ENCODE assay signal across 14 cellular contexts in the genomic region with DNA sequence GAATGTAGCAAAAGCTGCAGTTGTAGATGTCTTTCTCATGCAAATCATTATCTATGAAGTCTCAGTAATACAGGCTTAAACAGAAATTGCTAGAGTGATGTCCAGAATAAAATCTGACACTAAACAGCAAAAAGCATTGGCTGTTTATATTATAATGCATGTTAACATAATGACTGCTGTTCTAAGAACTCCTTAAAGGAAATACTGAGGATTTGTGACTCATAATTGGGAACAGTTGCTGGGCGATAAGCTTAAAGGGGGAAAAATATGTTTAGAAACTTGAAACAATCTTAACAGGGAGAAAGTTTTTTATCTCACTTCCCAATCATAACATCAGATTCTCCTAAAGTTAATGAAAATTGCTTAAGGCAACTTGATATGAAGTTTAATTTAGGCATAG. TPM values are rescaled to one million over a fixed set of nuclear protein-coding genes. Genes with fewer than 3 reads are reported as not detected.
DNase-seq lines count a peak whose midpoint lies in the region; ATAC-seq, FAIRE-seq and TF ChIP-seq lines count a peak whose summit lies in the region.
"Had no signal": no experiment of that assay in that cellular context is flagged by ENCODE, and none has a peak within 500 bp of the region (broad histone marks: within the 10 kb centered on the region; RNA-seq: fewer than 3 reads in every experiment).

No MANE protein-coding gene starts in this region.

- peaks cover 21% of the 10 kb centered on the region; the same call in 1 of the 2 replicates for H3K36me3 ChIP-seq in MM.1S (replicated peaks; ENCODE audit: insufficient read depth, low read length)

- no peak for DNase-seq in H54 (ENCODE audit: insufficient read length, low spot score)
- DNase-seq in fibroblast of mammary gland (ENCODE audit: low read depth): peak; percentile 82
- peak; percentile 67 for DNase-seq in pulmonary artery endothelial cell (ENCODE audit: low read depth, low spot score)
- no peak for DNase-seq in D341Med (ENCODE audit: low spot score)
- no peak for DNase-seq in MM.1S
- DNase-seq in COLO668 (lab: John Stamatoyannopoulos, UW; ENCODE audit: unreplicated experiment): no peak
- DNase-seq: activated CD8-positive, alpha-beta memory T cell treated with anti-CD3 and anti-CD28 coated beads, Interleukin-2, amount 10 ng/mL, durations not matched to agents 7 days and 5 days; amygdala; GDM1; MG63; upper lobe of left lung had no signal

- H3K4me1 ChIP-seq in MM.1S (ENCODE audit: low read length): peaks cover 28% of the 10 kb centered on the region

- H3K27me3 ChIP-seq in MM.1S (replicated peaks; ENCODE audit: insufficient read depth, low read length): no peaks in the 10 kb centered on the region
- H3K27me3 ChIP-seq: MG63, upper lobe of left lung had no signal

- H3K4me3 ChIP-seq in fibroblast of mammary gland (ENCODE audit: control insufficient read depth, low read depth, low read length): peak overlapping the region; percentile 22
- H3K4me3 ChIP-seq in MM.1S (ENCODE audit: low read length): no peak overlapping the region
- H3K4me3 ChIP-seq: MG63, upper lobe of left lung had no signal

- H3K9me3 ChIP-seq in MM.1S (replicated peaks; ENCODE audit: insufficient read depth, low read length): no peaks in the 10 kb centered on the region
- H3K9me3 ChIP-seq: MG63, upper lobe of left lung had no signal

- H3K79me2 ChIP-seq in MM.1S (ENCODE audit: low read length): peaks cover 96% of the 10 kb centered on the region

- H3F3A ChIP-seq in MM.1S (ENCODE audit: insufficient read depth, low read length): peaks cover 4% of the 10 kb centered on the region

- TF ChIP-seq CTCF in fibroblast of mammary gland (conservative IDR thresholded peaks at IDR 0.05; ENCODE audit: control insufficient read depth, insufficient read depth, low read depth, low read length) (no peak), MM.1S (IDR thresholded peaks at IDR 0.05; ENCODE audit: low read length) (no peak)

- peak; percentile 90 for FAIRE-seq in H54 (lab: Jason Lieb, UNC)
- FAIRE-seq: frontal cortex had no signal

- peaks cover 19% of the 10 kb centered on the region; the same call in 1 of the 2 replicates for H4K20me1 ChIP-seq in MM.1S (ENCODE audit: insufficient read depth, low read length)

- H3K27ac ChIP-seq in MM.1S (ENCODE audit: low read length): no peak overlapping the region

- no peaks in the 10 kb centered on the region for H3K9me2 ChIP-seq in MM.1S (replicated peaks; ENCODE audit: insufficient read depth, low read length)

- H3K4me2 ChIP-seq in MM.1S (ENCODE audit: low read depth, low read length): no peak overlapping the region

- peak; percentile 79 for ATAC-seq in SK-N-SH treated with all-trans-retinoic acid at 6 μM for 48 hours
- no peak for ATAC-seq in HG03520 (IDR thresholded peaks at IDR 0.05; ENCODE audit: unreplicated experiment)
- ATAC-seq: activated CD8-positive, alpha-beta memory T cell treated with anti-CD3 and anti-CD28 coated beads, Interleukin-2, amount 10 ng/mL, durations not matched to agents 7 days and 5 days had no signal

- no peak for TF ChIP-seq POLR2A in H54 (IDR thresholded peaks at IDR 0.05; ENCODE audit: low read depth, low read length)

- no peak overlapping the region for H3K9ac ChIP-seq in MM.1S (ENCODE audit: low read length)

- no peak overlapping the region for H2AFZ ChIP-seq in MM.1S (ENCODE audit: low read length)

TF ChIP-seq in SK-N-SH treated with all-trans-retinoic acid at 6 μM for 48 hours, 23 proteins besides CTCF, POLR2A, EP300 and RAD21:
- TF ChIP-seq, protein P1, sequence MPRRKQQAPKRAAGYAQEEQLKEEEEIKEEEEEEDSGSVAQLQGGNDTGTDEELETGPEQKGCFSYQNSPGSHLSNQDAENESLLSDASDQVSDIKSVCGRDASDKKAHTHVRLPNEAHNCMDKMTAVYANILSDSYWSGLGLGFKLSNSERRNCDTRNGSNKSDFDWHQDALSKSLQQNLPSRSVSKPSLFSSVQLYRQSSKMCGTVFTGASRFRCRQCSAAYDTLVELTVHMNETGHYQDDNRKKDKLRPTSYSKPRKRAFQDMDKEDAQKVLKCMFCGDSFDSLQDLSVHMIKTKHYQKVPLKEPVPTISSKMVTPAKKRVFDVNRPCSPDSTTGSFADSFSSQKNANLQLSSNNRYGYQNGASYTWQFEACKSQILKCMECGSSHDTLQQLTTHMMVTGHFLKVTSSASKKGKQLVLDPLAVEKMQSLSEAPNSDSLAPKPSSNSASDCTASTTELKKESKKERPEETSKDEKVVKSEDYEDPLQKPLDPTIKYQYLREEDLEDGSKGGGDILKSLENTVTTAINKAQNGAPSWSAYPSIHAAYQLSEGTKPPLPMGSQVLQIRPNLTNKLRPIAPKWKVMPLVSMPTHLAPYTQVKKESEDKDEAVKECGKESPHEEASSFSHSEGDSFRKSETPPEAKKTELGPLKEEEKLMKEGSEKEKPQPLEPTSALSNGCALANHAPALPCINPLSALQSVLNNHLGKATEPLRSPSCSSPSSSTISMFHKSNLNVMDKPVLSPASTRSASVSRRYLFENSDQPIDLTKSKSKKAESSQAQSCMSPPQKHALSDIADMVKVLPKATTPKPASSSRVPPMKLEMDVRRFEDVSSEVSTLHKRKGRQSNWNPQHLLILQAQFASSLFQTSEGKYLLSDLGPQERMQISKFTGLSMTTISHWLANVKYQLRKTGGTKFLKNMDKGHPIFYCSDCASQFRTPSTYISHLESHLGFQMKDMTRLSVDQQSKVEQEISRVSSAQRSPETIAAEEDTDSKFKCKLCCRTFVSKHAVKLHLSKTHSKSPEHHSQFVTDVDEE (CRISPR knock-in tag; IDR thresholded peaks at IDR 0.05): no peak
- TF ChIP-seq ESRRG (CRISPR knock-in tag; IDR thresholded peaks at IDR 0.05) (no peak), ZFP30 (CRISPR knock-in tag; IDR thresholded peaks at IDR 0.05) (no peak), GLIS3 (CRISPR knock-in tag; IDR thresholded peaks at IDR 0.05) (no peak), ZNF565 (CRISPR knock-in tag; conservative IDR thresholded peaks at IDR 0.05; ENCODE audit: low read depth) (no peak), SNAI2 (CRISPR knock-in tag; IDR thresholded peaks at IDR 0.05) (no peak), ZC3H10 (CRISPR knock-in tag; IDR thresholded peaks at IDR 0.05) (no peak)
- TF ChIP-seq, protein P2, sequence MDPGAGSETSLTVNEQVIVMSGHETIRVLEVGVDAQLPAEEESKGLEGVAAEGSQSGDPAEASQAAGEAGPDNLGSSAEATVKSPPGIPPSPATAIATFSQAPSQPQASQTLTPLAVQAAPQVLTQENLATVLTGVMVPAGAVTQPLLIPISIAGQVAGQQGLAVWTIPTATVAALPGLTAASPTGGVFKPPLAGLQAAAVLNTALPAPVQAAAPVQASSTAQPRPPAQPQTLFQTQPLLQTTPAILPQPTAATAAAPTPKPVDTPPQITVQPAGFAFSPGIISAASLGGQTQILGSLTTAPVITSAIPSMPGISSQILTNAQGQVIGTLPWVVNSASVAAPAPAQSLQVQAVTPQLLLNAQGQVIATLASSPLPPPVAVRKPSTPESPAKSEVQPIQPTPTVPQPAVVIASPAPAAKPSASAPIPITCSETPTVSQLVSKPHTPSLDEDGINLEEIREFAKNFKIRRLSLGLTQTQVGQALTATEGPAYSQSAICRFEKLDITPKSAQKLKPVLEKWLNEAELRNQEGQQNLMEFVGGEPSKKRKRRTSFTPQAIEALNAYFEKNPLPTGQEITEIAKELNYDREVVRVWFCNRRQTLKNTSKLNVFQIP (CRISPR knock-in tag; IDR thresholded peaks at IDR 0.05; ENCODE audit: borderline replicate concordance, low read depth): no peak
- TF ChIP-seq, protein P3, sequence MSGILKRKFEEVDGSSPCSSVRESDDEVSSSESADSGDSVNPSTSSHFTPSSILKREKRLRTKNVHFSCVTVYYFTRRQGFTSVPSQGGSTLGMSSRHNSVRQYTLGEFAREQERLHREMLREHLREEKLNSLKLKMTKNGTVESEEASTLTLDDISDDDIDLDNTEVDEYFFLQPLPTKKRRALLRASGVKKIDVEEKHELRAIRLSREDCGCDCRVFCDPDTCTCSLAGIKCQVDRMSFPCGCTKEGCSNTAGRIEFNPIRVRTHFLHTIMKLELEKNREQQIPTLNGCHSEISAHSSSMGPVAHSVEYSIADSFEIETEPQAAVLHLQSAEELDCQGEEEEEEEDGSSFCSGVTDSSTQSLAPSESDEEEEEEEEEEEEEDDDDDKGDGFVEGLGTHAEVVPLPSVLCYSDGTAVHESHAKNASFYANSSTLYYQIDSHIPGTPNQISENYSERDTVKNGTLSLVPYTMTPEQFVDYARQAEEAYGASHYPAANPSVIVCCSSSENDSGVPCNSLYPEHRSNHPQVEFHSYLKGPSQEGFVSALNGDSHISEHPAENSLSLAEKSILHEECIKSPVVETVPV (CRISPR knock-in tag; IDR thresholded peaks at IDR 0.05): no peak
TF ChIP-seq in SK-N-SH treated with all-trans-retinoic acid at 6 μM for 48 hours: peak in this region for 0.

RNA-seq across cellular contexts. Expression of a gene that starts 17.5 kb away (rescaled TPM):
- 32.7 and 51.4 TPM in 2 replicates for total RNA-seq in pulmonary artery endothelial cell

Comparison
In these comparisons a context has a peak if more than half of its experiments do, and no peak if none do; other contexts are left out.
1. DNase-seq: peak in fibroblast of mammary gland (single experiment) and pulmonary artery endothelial cell (single experiment); none in H54 (single experiment), D341Med (single experiment), MM.1S (single experiment) and COLO668 (single experiment).